In genomic region chr17:77314601-77315000, GRCh38 we compare ENCODE assay signal across 24 cellular contexts.
A peak's percentile ranks its signal among the peaks of the same experiment; 100 is the strongest.
DNase-seq lines count a peak whose midpoint lies in the region; ATAC-seq and TF ChIP-seq lines count a peak whose summit lies in the region.
"Had no signal": no experiment of that assay in that cellular context is flagged by ENCODE, and none has a peak within 500 bp of the region (broad histone marks: within the 10 kb centered on the region; RNA-seq: fewer than 3 reads in every experiment).

No MANE protein-coding gene starts in this region.

- DNase-seq in D341Med (ENCODE audit: low spot score) (peak; percentile 43), RWPE1 (ENCODE audit: low spot score) (no peak), right lobe of liver (peak; percentile 15 to 48 (median 42)), spleen (peak; percentile 43), medulla oblongata (ENCODE audit: extremely low spot score) (no peak), pons (ENCODE audit: low spot score) (no peak), amygdala (lab: John Stamatoyannopoulos, UW) (no peak)
- DNase-seq in activated CD8-positive, alpha-beta T cell treated with anti-CD3 and anti-CD28 coated beads for 36 hours = no peak
- DNase-seq: activated B cell treated with CpG ODN at 0.5 μM for 24 hours; activated CD4-positive, alpha-beta T cell treated with anti-CD3 and anti-CD28 coated beads, Interleukin-2, amount 50 U/mL, for 4 hours; activated naive CD4-positive, alpha-beta T cell treated with anti-CD3 and anti-CD28 coated beads for 36 hours; C1 segment of cervical spinal cord; DND-41; HCEC 1CT; mammary epithelial cell; NCI-H1436; NCI-H2107; NCI-H446 treated with DMSO at 0.1 percent for 48 hours; PC-3; SIG-M5; stimulated activated naive CD8-positive, alpha-beta T cell treated with anti-CD3 and anti-CD28 coated beads, Interleukin-15, amount 100 ng/mL, for 72 hours had no signal

- H3K9me3 ChIP-seq in right lobe of liver (no peaks in the 10 kb centered on the region), spleen (no peaks in the 10 kb centered on the region)
- H3K9me3 ChIP-seq: adrenal gland had no signal

- POLR2A ChIA-PET in RWPE1 (lab: Yijun Ruan, JAX; ENCODE audit: low non-redundant PET) = no interaction called here
- POLR2A ChIA-PET in activated CD8-positive, alpha-beta T cell treated with anti-CD3 and anti-CD28 coated beads for 36 hours (lab: Charles Lee) = no interaction called here

- H3K36me3 ChIP-seq in right lobe of liver (no peaks in the 10 kb centered on the region), spleen (no peaks in the 10 kb centered on the region)
- H3K36me3 ChIP-seq: adrenal gland had no signal

- no peak for ATAC-seq in right lobe of liver
- ATAC-seq in activated CD8-positive, alpha-beta T cell treated with anti-CD3 and anti-CD28 coated beads for 36 hours = no peak
- ATAC-seq: PC-3; stimulated activated naive CD8-positive, alpha-beta T cell treated with anti-CD3 and anti-CD28 coated beads, Interleukin-15, amount 100 ng/mL, for 72 hours had no signal

- H3K4me3 ChIP-seq in right lobe of liver = no peak overlapping the region
- H3K4me3 ChIP-seq in spleen = no peak overlapping the region
- H3K4me3 ChIP-seq: adrenal gland had no signal

- H3K27me3 Mint-ChIP-seq in activated CD8-positive, alpha-beta T cell treated with anti-CD3 and anti-CD28 coated beads for 36 hours = no peaks in the 10 kb centered on the region
- H3K27me3 Mint-ChIP-seq: activated B cell treated with CpG ODN at 0.5 μM for 24 hours; stimulated activated naive CD8-positive, alpha-beta T cell treated with anti-CD3 and anti-CD28 coated beads, Interleukin-15, amount 100 ng/mL, for 72 hours had no signal

- CTCF ChIA-PET in RWPE1 (lab: Yijun Ruan, JAX) = interaction anchor here (0.5 kb wide), 1 partner anchor 32 kb away, joined by 3 read pairs; no protein-coding TSS in a partner anchor
- CTCF ChIA-PET in activated CD8-positive, alpha-beta T cell treated with anti-CD3 and anti-CD28 coated beads for 36 hours (lab: Charles Lee) = no interaction called here

- H3K36me3 Mint-ChIP-seq in activated CD8-positive, alpha-beta T cell treated with anti-CD3 and anti-CD28 coated beads for 36 hours (ENCODE audit: low read depth) = no peaks in the 10 kb centered on the region

- H3K27me3 ChIP-seq in right lobe of liver = no peaks in the 10 kb centered on the region
- no peaks in the 10 kb centered on the region for H3K27me3 ChIP-seq in spleen (replicated peaks in 1 of 7)
- H3K27me3 ChIP-seq: adrenal gland had no signal

- 85% methylated on average over 7 of the region's 11 CpGs for WGBS in right lobe of liver (ENCODE audit: insufficient coverage, low coverage, low lambda C conversion rate, missing lambda C conversion rate)
- whole genome bisulfite sequencing in spleen, 5 donors = 90 to 97% (median 92%) methylated on average over 11 of the region's 11 CpGs

- H3K27ac Mint-ChIP-seq in activated CD8-positive, alpha-beta T cell treated with anti-CD3 and anti-CD28 coated beads for 36 hours = no peak overlapping the region
- H3K27ac Mint-ChIP-seq: activated B cell treated with CpG ODN at 0.5 μM for 24 hours; activated naive CD4-positive, alpha-beta T cell treated with anti-CD3 and anti-CD28 coated beads for 36 hours; activated T-helper 1 cell treated with anti-CD3 and anti-CD28 coated beads, Interleukin-12 subunit alpha, Interleukin-12 subunit beta, Interleukin-2, Interleukin-4 antibody, amounts not matched to agents 30 ng/mL and 10 ng/mL and 1 ng/mL, durations not matched to agents 14 hours and 24 hours and 36 hours; stimulated activated naive CD8-positive, alpha-beta T cell treated with anti-CD3 and anti-CD28 coated beads, Interleukin-15, amount 100 ng/mL, for 72 hours had no signal

- no peaks in the 10 kb centered on the region for H3K9me3 Mint-ChIP-seq in activated CD8-positive, alpha-beta T cell treated with anti-CD3 and anti-CD28 coated beads for 36 hours
- H3K9me3 Mint-ChIP-seq: activated B cell treated with CpG ODN at 0.5 μM for 24 hours; activated naive CD4-positive, alpha-beta T cell treated with anti-CD3 and anti-CD28 coated beads for 36 hours; activated T-helper 1 cell treated with anti-CD3 and anti-CD28 coated beads, Interleukin-12 subunit alpha, Interleukin-12 subunit beta, Interleukin-2, Interleukin-4 antibody, amounts not matched to agents 30 ng/mL and 10 ng/mL and 1 ng/mL, durations not matched to agents 14 hours and 24 hours and 36 hours; stimulated activated naive CD8-positive, alpha-beta T cell treated with anti-CD3 and anti-CD28 coated beads, Interleukin-15, amount 100 ng/mL, for 72 hours had no signal

- H3K4me1 ChIP-seq in right lobe of liver = peaks cover 0 to 55% (median 28%) of the 10 kb centered on the region in 4 donors
- H3K4me1 ChIP-seq in spleen = peaks cover 19 to 86% (median 69%) of the 10 kb centered on the region in 6 donors

- TF ChIP-seq CTCF in RWPE1 (conservative IDR thresholded peaks at IDR 0.05; ENCODE audit: low read depth) = no peak
- TF ChIP-seq CTCF in right lobe of liver (IDR thresholded peaks at IDR 0.05) = no peak
- no peak for TF ChIP-seq CTCF in spleen (IDR thresholded peaks at IDR 0.05 in 8 of 11, conservative IDR thresholded peaks at IDR 0.05 in 3 of 11)
- no peak for TF ChIP-seq CTCF in activated CD8-positive, alpha-beta T cell treated with anti-CD3 and anti-CD28 coated beads for 36 hours (IDR thresholded peaks at IDR 0.05)

- H3K4me3 Mint-ChIP-seq in activated CD8-positive, alpha-beta T cell treated with anti-CD3 and anti-CD28 coated beads for 36 hours = no peak overlapping the region
- H3K4me3 Mint-ChIP-seq: activated B cell treated with CpG ODN at 0.5 μM for 24 hours; activated naive CD4-positive, alpha-beta T cell treated with anti-CD3 and anti-CD28 coated beads for 36 hours; activated T-helper 1 cell treated with anti-CD3 and anti-CD28 coated beads, Interleukin-12 subunit alpha, Interleukin-12 subunit beta, Interleukin-2, Interleukin-4 antibody, amounts not matched to agents 30 ng/mL and 10 ng/mL and 1 ng/mL, durations not matched to agents 14 hours and 24 hours and 36 hours; stimulated activated naive CD8-positive, alpha-beta T cell treated with anti-CD3 and anti-CD28 coated beads, Interleukin-15, amount 100 ng/mL, for 72 hours had no signal

- intact Hi-C loops in right lobe of liver (cut with DNase I) = no loop called here
- intact Hi-C loops in spleen (cut with DNase I; ENCODE audit: low total_unique reads) = no loop called here
- intact Hi-C loops in activated CD8-positive, alpha-beta T cell treated with anti-CD3 and anti-CD28 coated beads for 36 hours (cut with micrococcal nuclease) = no loop called here

- H3K27ac ChIP-seq in RWPE1 = peak overlapping the region; percentile 100
- H3K27ac ChIP-seq in right lobe of liver = peak overlapping the region in 2 of 3 donors; percentile 69 to 93
- peak overlapping the region in 5 of 8 donors; percentile 82 to 92 (median 85) for H3K27ac ChIP-seq in spleen
- H3K27ac ChIP-seq: KMS-11 had no signal

- H3K4me1 Mint-ChIP-seq in activated CD8-positive, alpha-beta T cell treated with anti-CD3 and anti-CD28 coated beads for 36 hours (ENCODE audit: low read depth) = peaks cover 9% of the 10 kb centered on the region

- no peak for TF ChIP-seq POLR2A in right lobe of liver (IDR thresholded peaks at IDR 0.05)
- no peak for TF ChIP-seq POLR2A in spleen (IDR thresholded peaks at IDR 0.05)

Comparison
In these comparisons a context has a peak if more than half of its experiments do, and no peak if none do; other contexts are left out.
1. DNase-seq: peak in D341Med (single experiment), right lobe of liver (3 of 3) and spleen (single experiment); none in RWPE1 (single experiment), medulla oblongata (single experiment), pons (single experiment), activated CD8-positive, alpha-beta T cell treated with anti-CD3 and anti-CD28 coated beads for 36 hours (single experiment) and amygdala (0 of 56).
2. Peak in every context shown above with its lines, with median percentiles within 50 percentile points of each other: H3K27ac ChIP-seq.